ENCODE assay signal across 18 cellular contexts in genomic region chr19:5579286-5579685, GRCh38. TPM values are rescaled to one million over a fixed set of nuclear protein-coding genes. Genes with fewer than 3 reads are reported as not detected.
DNase-seq lines count a peak whose midpoint lies in the region; ATAC-seq, FAIRE-seq and TF ChIP-seq lines count a peak whose summit lies in the region.
"Had no signal": no experiment of that assay in that cellular context is flagged by ENCODE, and none has a peak within 500 bp of the region (broad histone marks: within the 10 kb centered on the region; RNA-seq: fewer than 3 reads in every experiment).

No MANE protein-coding gene starts in this region.

- intact Hi-C loops in dorsolateral prefrontal cortex (cut with DNase I) = loop anchor here (2.0 to 5.0 kb wide), 2 partner anchors 352 to 530 kb away; no protein-coding TSS in a partner anchor

- DNase-seq in effector memory CD8-positive, alpha-beta T cell = no peak
- peak; percentile 62 for DNase-seq in osteoblast (ENCODE audit: insufficient read length, low spot score, missing footprints)
- DNase-seq in GM12891 (ENCODE audit: insufficient read length, low spot score) = no peak
- DNase-seq in dorsolateral prefrontal cortex = no peak
- no peak for DNase-seq in HCEC 1CT
- DNase-seq: AML-193; CD4-positive, alpha-beta memory T cell; DMS153; GDM1; GOT3; H7; IMR-90 had no signal

- H3K4me1 ChIP-seq in BLaER1 (peaks cover 78% of the 10 kb centered on the region), Loucy (ENCODE audit: insufficient read depth, low read length, poor library complexity, severe bottlenecking) (peaks cover 16% of the 10 kb centered on the region), osteoblast (ENCODE audit: insufficient read depth, low read length) (no peaks in the 10 kb centered on the region)

- H3K36me3 ChIP-seq in BLaER1 (peaks cover 10% of the 10 kb centered on the region; the same call in 1 of the 2 replicates), Loucy (ENCODE audit: insufficient read depth, low read length) (peaks cover under 1% of the 10 kb centered on the region; the same call in 1 of the 2 replicates), osteoblast (ENCODE audit: insufficient read depth, low read length) (peaks cover 5% of the 10 kb centered on the region)

- H3K9me2 ChIP-seq in Loucy (replicated peaks; ENCODE audit: low read depth, low read length) = no peaks in the 10 kb centered on the region

- H3K4me3 ChIP-seq in BLaER1 (no peak overlapping the region), Loucy (ENCODE audit: low read length, poor library complexity, severe bottlenecking) (no peak overlapping the region), osteoblast (ENCODE audit: insufficient read depth, low read length) (no peak overlapping the region), dorsolateral prefrontal cortex (no peak overlapping the region)
- H3K4me3 ChIP-seq: K562 had no signal

- H3K27me3 Mint-ChIP-seq in effector memory CD8-positive, alpha-beta T cell = no peaks in the 10 kb centered on the region
- H3K27me3 Mint-ChIP-seq: CD4-positive, alpha-beta memory T cell had no signal

- H3K9me3 ChIP-seq in BLaER1 (no peaks in the 10 kb centered on the region), Loucy (ENCODE audit: insufficient read depth, low read depth, low read length) (no peaks in the 10 kb centered on the region), osteoblast (ENCODE audit: low read depth, low read length) (no peaks in the 10 kb centered on the region)

- TF ChIP-seq CTCF in Loucy (conservative IDR thresholded peaks at IDR 0.05; ENCODE audit: low read length) = no peak
- no peak for TF ChIP-seq CTCF in osteoblast (IDR thresholded peaks at IDR 0.05; ENCODE audit: extremely low read depth, low read depth, low read length)
- TF ChIP-seq CTCF in dorsolateral prefrontal cortex (IDR thresholded peaks at IDR 0.05 in 54 of 56, conservative IDR thresholded peaks at IDR 0.05 in 2 of 56; ENCODE audit: low read depth in 1 of 56, partially characterized antibody in 56 of 56) = no peak

- H3K9ac ChIP-seq in BLaER1 (no peak overlapping the region), Loucy (ENCODE audit: low read depth, low read length, poor library complexity, severe bottlenecking) (peak overlapping the region; percentile 56)

- FAIRE-seq in GM12891 (lab: Jason Lieb, UNC) = no peak
- FAIRE-seq: A204.1, K562 had no signal

- peaks cover 22% of the 10 kb centered on the region for H3K36me3 Mint-ChIP-seq in effector memory CD8-positive, alpha-beta T cell (ENCODE audit: insufficient read depth)

- H3K4me1 Mint-ChIP-seq in effector memory CD8-positive, alpha-beta T cell (ENCODE audit: low read depth in 2 of 2) = peaks cover 8 to 9% of the 10 kb centered on the region in 2 donors

- H3K4me2 ChIP-seq in BLaER1 (peak overlapping the region; percentile 91), Loucy (ENCODE audit: low read depth, low read length, poor library complexity, severe bottlenecking) (no peak overlapping the region), osteoblast (ENCODE audit: insufficient read depth, low read length) (no peak overlapping the region)

- no peaks in the 10 kb centered on the region for H3K9me3 Mint-ChIP-seq in effector memory CD8-positive, alpha-beta T cell

- TF ChIP-seq POLR2A in GM12891 (IDR thresholded peaks at IDR 0.05; ENCODE audit: low read depth, low read length) = no peak

- ATAC-seq in effector memory CD8-positive, alpha-beta T cell (replicated peaks) = no peak

- peak overlapping the region; percentile 74; the same call in 1 of the 2 replicates for H3K27ac ChIP-seq in BLaER1
- H3K27ac ChIP-seq in osteoblast (ENCODE audit: low read depth, low read length) = no peak overlapping the region
- no peak overlapping the region for H3K27ac ChIP-seq in dorsolateral prefrontal cortex
- H3K27ac ChIP-seq: HL-60 had no signal

- H3K27ac Mint-ChIP-seq in effector memory CD8-positive, alpha-beta T cell = peak overlapping the region; percentile 52 to 53

- no peak overlapping the region for H2AFZ ChIP-seq in Loucy (ENCODE audit: low read length)
- no peak overlapping the region for H2AFZ ChIP-seq in osteoblast (ENCODE audit: low read length)

- H3F3A ChIP-seq in Loucy (ENCODE audit: low read depth) = no peaks in the 10 kb centered on the region

- no peaks in the 10 kb centered on the region for H3K79me2 ChIP-seq in Loucy (ENCODE audit: insufficient read depth, low read length)
- H3K79me2 ChIP-seq in osteoblast (ENCODE audit: insufficient read depth, low read length) = no peaks in the 10 kb centered on the region

- H3K4me3 Mint-ChIP-seq in effector memory CD8-positive, alpha-beta T cell = no peak overlapping the region
- H3K4me3 Mint-ChIP-seq: CD14-positive monocyte had no signal

- H3K27me3 ChIP-seq in BLaER1 (no peaks in the 10 kb centered on the region), Loucy (ENCODE audit: insufficient read depth, low read length, poor library complexity, severe bottlenecking) (no peaks in the 10 kb centered on the region), osteoblast (ENCODE audit: insufficient read depth, low read length) (no peaks in the 10 kb centered on the region), dorsolateral prefrontal cortex (no peaks in the 10 kb centered on the region)

- no peaks in the 10 kb centered on the region for H4K20me1 ChIP-seq in BLaER1
- H4K20me1 ChIP-seq in Loucy (ENCODE audit: insufficient read depth, low read length, poor library complexity, severe bottlenecking) = no peaks in the 10 kb centered on the region
- H4K20me1 ChIP-seq in osteoblast (ENCODE audit: insufficient read depth, low read length) = peaks cover 6% of the 10 kb centered on the region

TF ChIP-seq in GM12891, 5 proteins besides CTCF, POLR2A, EP300 and RAD21:
- TF ChIP-seq TAF1 (IDR thresholded peaks at IDR 0.05; ENCODE audit: low read depth, low read length) (no peak), PAX5 (IDR thresholded peaks at IDR 0.05; ENCODE audit: insufficient read depth, low read length, severe bottlenecking) (no peak), SPI1 (IDR thresholded peaks at IDR 0.05; ENCODE audit: low read depth, low read length) (no peak), POU2F2 (IDR thresholded peaks at IDR 0.05; ENCODE audit: low read depth, low read length) (no peak), POLR2AphosphoS5 (IDR thresholded peaks at IDR 0.05; ENCODE audit: low read depth, low read length) (no peak)

RNA-seq across cellular contexts. Expression of gene TINCR, which starts 11.5 kb away (rescaled TPM):
- under 0.01 and 0.36 TPM in 2 replicates for total RNA-seq in osteoblast
- 0.19 TPM for polyA plus RNA-seq in GM12891 (2012; ENCODE audit: low read depth, missing spikeins)
- 10 to 100 TPM in 1 of 120 experiments, 1 to 10 TPM in 118, under 1 TPM in 1; 0.95 to 14.6 (median 4.4) TPM for total RNA-seq in dorsolateral prefrontal cortex
- total RNA-seq: IMR-90 had no signal
- polyA plus RNA-seq: CD14-positive monocyte had no signal

RNA-seq across cellular contexts. Expression of gene SAFB2, which starts 43.3 kb away (rescaled TPM):
- total RNA-seq in osteoblast = 38.0 and 43.0 TPM in 2 replicates
- polyA plus RNA-seq in GM12891 (2012; ENCODE audit: low read depth, missing spikeins) = 33.3 TPM
- 100 to 1,000 TPM; 117 to 326 (median 190) TPM for total RNA-seq in dorsolateral prefrontal cortex

RNA-seq across cellular contexts. Expression of gene SAFB, which starts 43.6 kb away (rescaled TPM):
- total RNA-seq in osteoblast (33.7 and 42.4 TPM in 2 replicates), dorsolateral prefrontal cortex (100 to 1,000 TPM; 102 to 184 (median 133) TPM)
- polyA plus RNA-seq in GM12891 (2012; ENCODE audit: low read depth, missing spikeins) = 52.4 TPM
